18 cellular contexts compared by ENCODE assay signal in genomic region chr7:74225400-74225799, GRCh38. TPM values are rescaled to one million over a fixed set of nuclear protein-coding genes. Genes with fewer than 3 reads are reported as not detected.
A peak's percentile ranks its signal among the peaks of the same experiment; 100 is the strongest.
DNase-seq lines count a peak whose midpoint lies in the region; ATAC-seq, FAIRE-seq and TF ChIP-seq lines count a peak whose summit lies in the region.
"Had no signal": no experiment of that assay in that cellular context is flagged by ENCODE, and none has a peak within 500 bp of the region (broad histone marks: within the 10 kb centered on the region; RNA-seq: fewer than 3 reads in every experiment).

No MANE protein-coding gene starts in this region.

- peak; percentile 9 for DNase-seq in GM12892 (ENCODE audit: insufficient read length)
- DNase-seq in NB4 (ENCODE audit: low read depth): peak; percentile 61
- peak; percentile 34 to 58 (median 58) for DNase-seq in immature natural killer cell
- DNase-seq in activated gamma-delta T cell (lab: John Stamatoyannopoulos, UW): no peak
- DNase-seq in NCI-H1105 (lab: John Stamatoyannopoulos, UW): no peak
- no peak for DNase-seq in activated CD4-positive, alpha-beta T cell treated with anti-CD3 and anti-CD28 coated beads, Interleukin-2, amount 10 ng/mL, durations not matched to agents 24 days and 14 days
- DNase-seq: COR-L47, DMS153, GOT3, MM.1S, NCI-H1436 treated with DMSO at 0.1 percent for 48 hours, NCI-H2081, NCI-H510A treated with DMSO at 0.1 percent for 48 hours, SK-N-SH, T-helper 1 cell had no signal

- no peak overlapping the region for H3K4me3 ChIP-seq in BLaER1 treated with 17β-estradiol and CSF1 and Interleukin-3, amounts not matched to agents 10 nM and 100 nM
- no peak overlapping the region for H3K4me3 ChIP-seq in NB4 (ENCODE audit: low read depth, low read length)

- H3K4me1 ChIP-seq in BLaER1 treated with 17β-estradiol and CSF1 and Interleukin-3, amounts not matched to agents 10 nM and 100 nM: peaks cover 85 to 100% (median 97%) of the 10 kb centered on the region in 10 experiments

- TF ChIP-seq CTCF in NB4 (IDR thresholded peaks at IDR 0.05; ENCODE audit: low read depth, low read length): no peak

- H3K36me3 ChIP-seq in BLaER1 treated with 17β-estradiol and CSF1 and Interleukin-3, amounts not matched to agents 10 nM and 100 nM: peaks cover 38 to 94% (median 78%) of the 10 kb centered on the region in 11 experiments

- peaks cover 33 to 49% of the 10 kb centered on the region in 2 donors for H3K4me1 Mint-ChIP-seq in immature natural killer cell
- peaks cover 7% of the 10 kb centered on the region for H3K4me1 Mint-ChIP-seq in activated CD4-positive, alpha-beta T cell treated with anti-CD3 and anti-CD28 coated beads, Interleukin-2, amount 10 ng/mL, durations not matched to agents 24 days and 14 days

- H3K27me3 ChIP-seq in BLaER1 treated with 17β-estradiol and CSF1 and Interleukin-3, amounts not matched to agents 10 nM and 100 nM: no peaks in the 10 kb centered on the region

- peak overlapping the region; percentile 53 to 99 (median 97); a peak in 21 of 22 replicates for H3K27ac ChIP-seq in BLaER1 treated with 17β-estradiol and CSF1 and Interleukin-3, amounts not matched to agents 10 nM and 100 nM
- H3K27ac ChIP-seq: C4-2B had no signal

- peak overlapping the region; percentile 77 to 100 (median 92) for H3K4me2 ChIP-seq in BLaER1 treated with 17β-estradiol and CSF1 and Interleukin-3, amounts not matched to agents 10 nM and 100 nM
- H3K4me2 ChIP-seq: SK-N-SH had no signal

- H3K9me3 ChIP-seq in BLaER1 treated with 17β-estradiol and CSF1 and Interleukin-3, amounts not matched to agents 10 nM and 100 nM (replicated peaks in 1 of 11): peaks cover 0 to 11% (median 5%) of the 10 kb centered on the region in 11 experiments; a peak in 8 of 22 replicates
- H3K9me3 ChIP-seq: SK-N-SH had no signal

- H3K36me3 Mint-ChIP-seq in immature natural killer cell: peaks cover 4 to 18% (median 14%) of the 10 kb centered on the region in 3 donors
- peaks cover 24% of the 10 kb centered on the region for H3K36me3 Mint-ChIP-seq in activated CD4-positive, alpha-beta T cell treated with anti-CD3 and anti-CD28 coated beads, Interleukin-2, amount 10 ng/mL, durations not matched to agents 24 days and 14 days (ENCODE audit: low read depth)

- peaks cover 0 to 6% (median 3%) of the 10 kb centered on the region in 3 donors for H3K27me3 Mint-ChIP-seq in immature natural killer cell (ENCODE audit: low read depth in 3 of 3)
- H3K27me3 Mint-ChIP-seq in activated CD4-positive, alpha-beta T cell treated with anti-CD3 and anti-CD28 coated beads, Interleukin-2, amount 10 ng/mL, durations not matched to agents 24 days and 14 days: no peaks in the 10 kb centered on the region

- peak; percentile 69 for TF ChIP-seq POLR2A in GM12892 (IDR thresholded peaks at IDR 0.05; ENCODE audit: low read depth, low read length)
- peak; percentile 41 for TF ChIP-seq POLR2A in NB4 (IDR thresholded peaks at IDR 0.05; ENCODE audit: extremely low read depth, insufficient read length)

- ATAC-seq in HG02642 (IDR thresholded peaks at IDR 0.05; ENCODE audit: poor library complexity, unreplicated experiment): no peak

- H3K9me3 Mint-ChIP-seq in immature natural killer cell: no peaks in the 10 kb centered on the region
- no peaks in the 10 kb centered on the region for H3K9me3 Mint-ChIP-seq in activated CD4-positive, alpha-beta T cell treated with anti-CD3 and anti-CD28 coated beads, Interleukin-2, amount 10 ng/mL, durations not matched to agents 24 days and 14 days

- H3K27ac Mint-ChIP-seq in immature natural killer cell: peak overlapping the region; percentile 69 to 86 (median 82)
- no peak overlapping the region for H3K27ac Mint-ChIP-seq in activated CD4-positive, alpha-beta T cell treated with anti-CD3 and anti-CD28 coated beads, Interleukin-2, amount 10 ng/mL, durations not matched to agents 24 days and 14 days

- no peak for FAIRE-seq in GM12892 (lab: Jason Lieb, UNC)

- H4K20me1 ChIP-seq in BLaER1 treated with 17β-estradiol and CSF1 and Interleukin-3, amounts not matched to agents 10 nM and 100 nM: no peaks in the 10 kb centered on the region

- peak overlapping the region in 10 of 11 experiments; percentile 10 to 87 (median 78); a peak in 17 of 22 replicates for H3K9ac ChIP-seq in BLaER1 treated with 17β-estradiol and CSF1 and Interleukin-3, amounts not matched to agents 10 nM and 100 nM
- H3K9ac ChIP-seq: SK-N-SH had no signal

- peak overlapping the region; percentile 30 to 64 (median 58) for H3K4me3 Mint-ChIP-seq in immature natural killer cell
- H3K4me3 Mint-ChIP-seq in activated CD4-positive, alpha-beta T cell treated with anti-CD3 and anti-CD28 coated beads, Interleukin-2, amount 10 ng/mL, durations not matched to agents 24 days and 14 days: no peak overlapping the region

- intact Hi-C loops in activated CD4-positive, alpha-beta T cell treated with anti-CD3 and anti-CD28 coated beads, Interleukin-2, amount 10 ng/mL, durations not matched to agents 24 days and 14 days (cut with micrococcal nuclease): no loop called here

RNA-seq across cellular contexts. Expression of gene LAT2, which starts 15.6 kb away (rescaled TPM):
- 160 TPM for polyA plus RNA-seq in GM12892 (2012; ENCODE audit: missing spikeins)
- 100 to 1,000 TPM; 231 to 266 (median 256) TPM for polyA plus RNA-seq in immature natural killer cell
- total RNA-seq in activated CD4-positive, alpha-beta T cell treated with anti-CD3 and anti-CD28 coated beads, Interleukin-2, amount 10 ng/mL, durations not matched to agents 24 days and 14 days: 13.8 and 16.9 TPM in 2 replicates

RNA-seq across cellular contexts. Expression of gene RFC2, which starts 28.8 kb away (rescaled TPM):
- 64.7 TPM for polyA plus RNA-seq in GM12892 (2012; ENCODE audit: missing spikeins)
- 10 to 100 TPM; 48.1 to 79.5 (median 63.0) TPM for polyA plus RNA-seq in immature natural killer cell
- total RNA-seq in activated CD4-positive, alpha-beta T cell treated with anti-CD3 and anti-CD28 coated beads, Interleukin-2, amount 10 ng/mL, durations not matched to agents 24 days and 14 days: 88.0 and 94.7 TPM in 2 replicates

RNA-seq across cellular contexts. Expression of gene EIF4H, which starts 51.2 kb away (rescaled TPM):
- 222 TPM for polyA plus RNA-seq in GM12892 (2012; ENCODE audit: missing spikeins)
- 100 to 1,000 TPM; 177 to 278 (median 246) TPM for polyA plus RNA-seq in immature natural killer cell
- 384 and 389 TPM in 2 replicates for total RNA-seq in activated CD4-positive, alpha-beta T cell treated with anti-CD3 and anti-CD28 coated beads, Interleukin-2, amount 10 ng/mL, durations not matched to agents 24 days and 14 days

Comparison
In these comparisons a context has a peak if more than half of its experiments do, and no peak if none do; other contexts are left out.
1. DNase-seq: peak in GM12892 (single experiment), NB4 (single experiment) and immature natural killer cell (3 of 3); none in activated gamma-delta T cell (single experiment), NCI-H1105 (single experiment) and activated CD4-positive, alpha-beta T cell treated with anti-CD3 and anti-CD28 coated beads, Interleukin-2, amount 10 ng/mL, durations not matched to agents 24 days and 14 days (single experiment).